17 cellular contexts compared by ENCODE assay signal in genomic region chr1:216894499-216894898, GRCh38.
"Had no signal": no experiment of that assay in that cellular context is flagged by ENCODE, and none has a peak within 500 bp of the region (broad histone marks: within the 10 kb centered on the region; RNA-seq: fewer than 3 reads in every experiment).

No MANE protein-coding gene starts in this region.

- H3K27me3 ChIP-seq: esophagus squamous epithelium, foreskin keratinocyte, hepatocyte, pancreas, right lobe of liver, suprapubic skin, thyroid gland, uterus had no signal

- H3K27ac ChIP-seq: esophagus squamous epithelium, foreskin keratinocyte, hepatocyte, pancreas, right lobe of liver, suprapubic skin, thyroid gland, uterus had no signal

- H3K4me3 ChIP-seq: esophagus squamous epithelium, hepatocyte, mucosa of descending colon, pancreas, right lobe of liver, suprapubic skin, thyroid gland, uterus had no signal

- DNase-seq: esophagus squamous epithelium; foreskin keratinocyte; head of caudate nucleus; kidney glomerular epithelial cell; mucosa of descending colon; naive thymus-derived CD8-positive, alpha-beta T cell; occipital lobe; pancreas; right lobe of liver; stimulated activated CD4-positive, alpha-beta T cell treated with anti-CD3 and anti-CD28 coated beads, Interleukin-4, amount 100 ng/mL, for 1 hour; stimulated activated CD8-positive, alpha-beta memory T cell treated with anti-CD3 and anti-CD28 coated beads, Interleukin-4, amount 100 ng/mL, for 48 hours; stimulated activated naive CD8-positive, alpha-beta T cell treated with anti-CD3 and anti-CD28 coated beads, Interleukin-15, Interleukin-2, amounts not matched to agents 100 U/mL and 50 U/mL, for 24 hours; thyroid gland; uterus had no signal

- H3K9me3 ChIP-seq: esophagus squamous epithelium, mucosa of descending colon, pancreas, right lobe of liver, suprapubic skin, thyroid gland, uterus had no signal

- ATAC-seq: foreskin keratinocyte; mucosa of descending colon; naive thymus-derived CD8-positive, alpha-beta T cell; pancreas; right lobe of liver; stimulated activated effector memory CD8-positive, alpha-beta T cell treated with anti-CD3 and anti-CD28 coated beads, Interleukin-12 subunit alpha, Interleukin-12 subunit beta, amount 100 ng/mL, for 72 hours; stimulated activated naive CD8-positive, alpha-beta T cell treated with anti-CD3 and anti-CD28 coated beads, Interleukin-15, Interleukin-2, amounts not matched to agents 100 U/mL and 50 U/mL, for 24 hours had no signal

- H2AFZ ChIP-seq: hepatocyte had no signal

- H3K4me1 ChIP-seq: esophagus squamous epithelium, pancreas, right lobe of liver, suprapubic skin, thyroid gland, uterus had no signal

- H3K4me2 ChIP-seq: hepatocyte had no signal

- H3K36me3 ChIP-seq: esophagus squamous epithelium, pancreas, right lobe of liver, suprapubic skin, thyroid gland, uterus had no signal
